In the genomic region with DNA sequence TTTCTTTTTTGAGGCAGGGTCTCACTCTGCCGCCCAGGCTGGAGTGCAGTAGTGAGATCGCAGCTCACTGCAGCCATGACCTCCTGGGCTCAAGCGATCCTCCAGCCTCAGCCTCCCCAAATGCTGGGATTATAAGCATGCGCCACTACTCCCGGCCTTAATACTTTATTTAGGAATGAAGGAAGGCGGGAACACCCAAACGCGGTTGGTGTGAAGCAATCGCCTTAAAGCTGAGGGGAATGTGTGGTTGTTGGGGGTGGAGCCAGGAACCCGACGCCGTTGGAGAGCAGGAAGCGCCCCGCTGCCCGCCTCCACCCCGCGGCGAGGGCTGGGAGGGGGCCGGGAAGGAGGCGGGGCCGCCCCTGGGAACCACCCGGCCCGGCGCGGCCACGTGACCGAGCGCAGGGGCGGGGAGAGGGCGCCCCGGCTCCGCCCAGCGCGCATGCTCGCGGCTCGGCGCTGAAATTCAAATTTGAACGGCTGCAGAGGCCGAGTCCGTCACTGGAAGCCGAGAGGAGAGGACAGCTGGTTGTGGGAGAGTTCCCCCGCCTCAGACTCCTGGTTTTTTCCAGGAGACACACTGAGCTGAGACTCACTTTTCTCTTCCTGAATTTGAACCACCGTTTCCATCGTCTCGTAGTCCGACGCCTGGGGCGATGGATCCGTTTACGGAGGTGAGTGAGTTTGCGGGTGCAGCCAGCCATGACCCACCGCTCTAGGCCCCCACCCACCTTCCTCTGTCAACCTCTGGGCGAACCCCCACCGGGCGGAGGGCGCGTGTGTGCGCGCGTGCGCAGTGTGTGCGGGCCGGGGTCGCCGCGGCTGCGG, we compare ENCODE assay signal across 8 cellular contexts. TPM values are rescaled to one million over a fixed set of nuclear protein-coding genes. Genes with fewer than 3 reads are reported as not detected.
DNase-seq lines count a peak whose midpoint lies in the region; ATAC-seq, FAIRE-seq and TF ChIP-seq lines count a peak whose summit lies in the region.

A gene with protein sequence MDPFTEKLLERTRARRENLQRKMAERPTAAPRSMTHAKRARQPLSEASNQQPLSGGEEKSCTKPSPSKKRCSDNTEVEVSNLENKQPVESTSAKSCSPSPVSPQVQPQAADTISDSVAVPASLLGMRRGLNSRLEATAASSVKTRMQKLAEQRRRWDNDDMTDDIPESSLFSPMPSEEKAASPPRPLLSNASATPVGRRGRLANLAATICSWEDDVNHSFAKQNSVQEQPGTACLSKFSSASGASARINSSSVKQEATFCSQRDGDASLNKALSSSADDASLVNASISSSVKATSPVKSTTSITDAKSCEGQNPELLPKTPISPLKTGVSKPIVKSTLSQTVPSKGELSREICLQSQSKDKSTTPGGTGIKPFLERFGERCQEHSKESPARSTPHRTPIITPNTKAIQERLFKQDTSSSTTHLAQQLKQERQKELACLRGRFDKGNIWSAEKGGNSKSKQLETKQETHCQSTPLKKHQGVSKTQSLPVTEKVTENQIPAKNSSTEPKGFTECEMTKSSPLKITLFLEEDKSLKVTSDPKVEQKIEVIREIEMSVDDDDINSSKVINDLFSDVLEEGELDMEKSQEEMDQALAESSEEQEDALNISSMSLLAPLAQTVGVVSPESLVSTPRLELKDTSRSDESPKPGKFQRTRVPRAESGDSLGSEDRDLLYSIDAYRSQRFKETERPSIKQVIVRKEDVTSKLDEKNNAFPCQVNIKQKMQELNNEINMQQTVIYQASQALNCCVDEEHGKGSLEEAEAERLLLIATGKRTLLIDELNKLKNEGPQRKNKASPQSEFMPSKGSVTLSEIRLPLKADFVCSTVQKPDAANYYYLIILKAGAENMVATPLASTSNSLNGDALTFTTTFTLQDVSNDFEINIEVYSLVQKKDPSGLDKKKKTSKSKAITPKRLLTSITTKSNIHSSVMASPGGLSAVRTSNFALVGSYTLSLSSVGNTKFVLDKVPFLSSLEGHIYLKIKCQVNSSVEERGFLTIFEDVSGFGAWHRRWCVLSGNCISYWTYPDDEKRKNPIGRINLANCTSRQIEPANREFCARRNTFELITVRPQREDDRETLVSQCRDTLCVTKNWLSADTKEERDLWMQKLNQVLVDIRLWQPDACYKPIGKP (plus strand): TSS at position 492 of the 828 bp plus-strand sequence. CDS start 165 bp downstream, at position 657.

- H3K4me2 ChIP-seq in OCI-LY3 (ENCODE audit: low read length), result peak within 1 kb of the TSS; percentile 95

- DNase-seq in D721Med (ENCODE audit: insufficient read length, low spot score) (peak; percentile 71), activated T-cell treated with anti-CD3 and anti-CD28 coated beads for 24 hours (ENCODE audit: low read depth) (peak; percentile 81), epithelial cell of esophagus (ENCODE audit: low read depth) (peak; percentile 99)
- DNase-seq in stimulated activated CD8-positive, alpha-beta memory T cell treated with anti-CD3 and anti-CD28 coated beads, Interleukin-2, amount 100 ng/mL, for 1 hour (ENCODE audit: low read depth in 2 of 2), result peak; percentile 60 to 72

- TF ChIP-seq CTCF in D721Med (IDR thresholded peaks at IDR 0.05; ENCODE audit: insufficient read depth, missing control alignments) (no peak), OCI-LY3 (IDR thresholded peaks at IDR 0.05; ENCODE audit: low read depth, low read length) (no peak), epithelial cell of esophagus (IDR thresholded peaks at IDR 0.05; ENCODE audit: insufficient read depth, low read depth, low read length, missing control alignments) (no peak)

- H3K4me3 ChIP-seq in HUES6 (ENCODE audit: low read depth, low read length) (peak within 1 kb of the TSS; percentile 94), OCI-LY3 (ENCODE audit: low read length) (peak within 1 kb of the TSS; percentile 97), epithelial cell of esophagus (ENCODE audit: low read length) (peak within 1 kb of the TSS; percentile 89), mononuclear cell (ENCODE audit: low read length) (peak within 1 kb of the TSS; percentile 90)

- peak; percentile 82 for ATAC-seq in GM21423 (IDR thresholded peaks at IDR 0.05; ENCODE audit: unreplicated experiment)

- peaks cover 8% of the 10 kb centered on the region; the same call in 1 of the 2 replicates for H4K20me1 ChIP-seq in OCI-LY3 (ENCODE audit: insufficient read depth, low read length)

- H3K4me1 ChIP-seq in HUES6 (ENCODE audit: control insufficient read depth, insufficient read depth, low read length) (peaks cover 32% of the 10 kb centered on the region), OCI-LY3 (ENCODE audit: low read length) (peaks cover 15% of the 10 kb centered on the region), mononuclear cell (ENCODE audit: insufficient read depth, low read length) (peaks cover 30% of the 10 kb centered on the region)

- H3K36me3 ChIP-seq in HUES6 (ENCODE audit: control insufficient read depth, insufficient read depth, low read length), result no peaks in the 10 kb centered on the region
- H3K36me3 ChIP-seq in OCI-LY3 (replicated peaks; ENCODE audit: low read depth, low read length), result peaks cover 21% of the 10 kb centered on the region

- H3K9me3 ChIP-seq in HUES6 (ENCODE audit: control insufficient read depth, insufficient read depth, low read depth, low read length) (peaks cover 2% of the 10 kb centered on the region; the same call in 1 of the 2 replicates), OCI-LY3 (ENCODE audit: insufficient read depth, low read length) (no peaks in the 10 kb centered on the region), mononuclear cell (ENCODE audit: low read depth, low read length) (no peaks in the 10 kb centered on the region)

- H2AFZ ChIP-seq in OCI-LY3 (ENCODE audit: low read depth, low read length), result peak within 1 kb of the TSS; percentile 97

- H3K27me3 ChIP-seq in HUES6 (ENCODE audit: control insufficient read depth, insufficient read depth, low read length) (no peaks in the 10 kb centered on the region), OCI-LY3 (ENCODE audit: low read depth, low read length) (no peaks in the 10 kb centered on the region), mononuclear cell (ENCODE audit: insufficient read depth, low read length) (no peaks in the 10 kb centered on the region)

- H3K27ac ChIP-seq in HUES6 (ENCODE audit: low read depth, low read length), result peak within 1 kb of the TSS; percentile 94
- peak within 1 kb of the TSS; percentile 91 for H3K27ac ChIP-seq in OCI-LY3 (ENCODE audit: low read length)

- no peak for FAIRE-seq in D721Med (lab: Jason Lieb, UNC)

- peaks cover 49% of the 10 kb centered on the region for H3K79me2 ChIP-seq in OCI-LY3 (ENCODE audit: low read length)

- peak within 1 kb of the TSS; percentile 94 for H3K9ac ChIP-seq in HUES6 (ENCODE audit: low read length)
- H3K9ac ChIP-seq in OCI-LY3 (ENCODE audit: low read length), result peak within 1 kb of the TSS; percentile 99

RNA-seq across cellular contexts. Expression of the gene that starts here (rescaled TPM):
- 3.7 TPM for total RNA-seq in mononuclear cell

Comparison
In these comparisons a context has a peak if more than half of its experiments do, and no peak if none do; other contexts are left out.
1. Peak in every context shown above with its lines: DNase-seq, ATAC-seq, H3K4me3 ChIP-seq and H3K27ac ChIP-seq.